ENCODE assay signal across 27 cellular contexts in the genomic region with DNA sequence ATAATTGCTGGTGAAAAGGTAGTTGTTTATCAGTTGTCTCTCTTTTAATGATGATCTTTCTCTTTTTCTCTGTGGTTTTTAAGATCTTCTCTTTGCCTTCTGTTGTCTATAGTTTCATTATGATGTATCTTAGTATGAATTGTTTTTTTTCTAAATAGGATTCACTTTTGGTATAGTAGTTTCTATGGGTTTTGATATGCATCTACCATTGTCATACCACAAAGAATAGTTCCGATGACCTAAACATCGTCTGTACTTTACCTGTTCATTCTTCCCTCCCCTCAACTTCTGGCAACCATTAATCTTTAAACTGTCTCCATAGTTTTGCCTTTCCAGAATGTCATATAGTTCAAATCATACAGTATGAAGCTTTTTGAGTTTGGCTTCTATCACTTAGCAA. TPM values are rescaled to one million over a fixed set of nuclear protein-coding genes. Genes with fewer than 3 reads are reported as not detected.
"Had no signal": no experiment of that assay in that cellular context is flagged by ENCODE, and none has a peak within 500 bp of the region (broad histone marks: within the 10 kb centered on the region; RNA-seq: fewer than 3 reads in every experiment).

No MANE protein-coding gene starts in this region.

- H3K4me3 Mint-ChIP-seq: activated naive CD4-positive, alpha-beta T cell treated with anti-CD3 and anti-CD28 coated beads, Interleukin-2, amount 50 U/mL, for 24 hours; activated T-helper 1 cell treated with anti-CD3 and anti-CD28 coated beads, Interleukin-12 subunit alpha, Interleukin-12 subunit beta, Interleukin-2, Interleukin-4 antibody, amounts not matched to agents 30 ng/mL and 10 ng/mL and 1 ng/mL, durations not matched to agents 14 hours and 24 hours and 36 hours; immature natural killer cell; naive B cell; T-helper 2 cell treated with Interferon-gamma antibody and Interleukin-4, amounts not matched to agents 5 μg/mL and 100 μg/mL, for 36 hours had no signal

- ATAC-seq: activated CD4-positive, CD25-positive, alpha-beta regulatory T cell treated with anti-CD3 and anti-CD28 coated beads, Interleukin-2, amount 50 U/mL, for 24 hours; foreskin keratinocyte; left lung; right lobe of liver had no signal

- DNase-seq: activated CD4-positive, alpha-beta T cell treated with anti-CD3 and anti-CD28 coated beads, Interleukin-2, amount 50 U/mL, for 1 hour; activated CD8-positive, alpha-beta memory T cell treated with anti-CD3 and anti-CD28 coated beads for 24 hours; activated gamma-delta T cell treated with Interleukin-2 at 50 U/mL for 16 hours; aorta; central memory CD4-positive, alpha-beta T cell; dermis blood vessel endothelial cell; effector memory CD4-positive, alpha-beta T cell; foreskin keratinocyte; immature natural killer cell; kidney glomerular epithelial cell; left lung; naive B cell; nucleus accumbens; posterior cingulate gyrus; right lobe of liver; stimulated activated CD4-positive, alpha-beta T cell treated with anti-CD3 and anti-CD28 coated beads, Interleukin-1b, Interleukin-23, amount 100 ng/mL, for 48 hours; trophoblast cell; uterus had no signal

- H3K9me3 Mint-ChIP-seq: activated T-helper 1 cell treated with anti-CD3 and anti-CD28 coated beads, Interleukin-12 subunit alpha, Interleukin-12 subunit beta, Interleukin-2, Interleukin-4 antibody, amounts not matched to agents 30 ng/mL and 10 ng/mL and 1 ng/mL, durations not matched to agents 14 hours and 24 hours and 36 hours had no signal

- H3K27ac Mint-ChIP-seq: activated naive CD4-positive, alpha-beta T cell treated with anti-CD3 and anti-CD28 coated beads, Interleukin-2, amount 50 U/mL, for 24 hours; activated T-helper 1 cell treated with anti-CD3 and anti-CD28 coated beads, Interleukin-12 subunit alpha, Interleukin-12 subunit beta, Interleukin-2, Interleukin-4 antibody, amounts not matched to agents 30 ng/mL and 10 ng/mL and 1 ng/mL, durations not matched to agents 14 hours and 24 hours and 36 hours; immature natural killer cell; naive B cell; T-helper 2 cell treated with Interferon-gamma antibody and Interleukin-4, amounts not matched to agents 5 μg/mL and 100 μg/mL, for 36 hours had no signal

RNA-seq across cellular contexts. Expression of gene NT5C1B, which starts 48.5 kb away (rescaled TPM):
- total RNA-seq: activated T-helper 1 cell treated with anti-CD3 and anti-CD28 coated beads, Interleukin-12 subunit alpha, Interleukin-12 subunit beta, Interleukin-2, Interleukin-4 antibody, amounts not matched to agents 30 ng/mL and 10 ng/mL and 1 ng/mL, durations not matched to agents 14 hours and 24 hours and 36 hours; aorta; dermis blood vessel endothelial cell; foreskin keratinocyte; glomerular endothelial cell; left lung; lung; mesenteric fat pad; mucosa of gallbladder; right lobe of liver; temporal lobe; uterus had no signal
